8 cellular contexts compared by ENCODE assay signal in the genomic region with DNA sequence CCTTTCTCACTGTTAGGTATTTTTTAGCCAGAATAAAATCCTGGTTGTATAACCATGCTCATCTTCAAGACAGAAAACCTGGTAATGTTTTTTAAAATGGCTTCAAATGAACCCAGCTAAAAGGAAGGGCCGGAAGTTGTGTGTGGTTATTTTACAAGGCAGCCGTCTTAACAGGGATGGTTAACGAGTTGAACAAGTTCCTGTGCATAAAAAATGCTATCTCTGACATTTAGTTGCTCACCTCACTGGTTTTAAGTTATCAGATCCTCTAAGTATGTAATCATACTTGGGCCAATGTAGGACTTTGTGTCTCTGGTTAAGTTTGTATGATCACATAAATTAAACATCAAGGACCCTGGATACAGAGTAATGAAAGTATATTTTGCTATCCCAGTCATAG. TPM values are rescaled to one million over a fixed set of nuclear protein-coding genes. Genes with fewer than 3 reads are reported as not detected.
A peak's percentile ranks its signal among the peaks of the same experiment; 100 is the strongest.
DNase-seq lines count a peak whose midpoint lies in the region; ATAC-seq and TF ChIP-seq lines count a peak whose summit lies in the region.

No MANE protein-coding gene starts in this region.

- H3K4me3 ChIP-seq in SK-N-SH (ENCODE audit: low read depth in 2 of 2, low read length in 1 of 2) (peak overlapping the region; percentile 75 to 90; a peak in 2 of 4 replicates), breast epithelium (peak overlapping the region in 2 of 3 donors; percentile 81 to 91)

- intact Hi-C loops in breast epithelium (cut with DNase I; ENCODE audit: low total_unique reads) = loop anchor here (10.0 kb wide), 1 partner anchor 1519 kb away; a partner anchor contains a TSS

- WGBS in SK-N-SH (ENCODE audit: low lambda C conversion rate) = 89% methylated on average over 3 of the region's 3 CpGs

- H3K4me1 Mint-ChIP-seq in naive B cell = peaks cover 20 to 47% (median 45%) of the 10 kb centered on the region in 3 donors

- peak overlapping the region; percentile 94 to 99 (median 98) for H3K27ac Mint-ChIP-seq in naive B cell

- H3K36me3 ChIP-seq in SK-N-SH (replicated peaks in 1 of 2; ENCODE audit: control insufficient read depth in 1 of 2, insufficient read depth in 2 of 2, low read length in 1 of 2) = peaks cover 0 to 5% of the 10 kb centered on the region in 2 experiments
- H3K36me3 ChIP-seq in breast epithelium = no peaks in the 10 kb centered on the region

- ATAC-seq in SK-N-SH treated with all-trans-retinoic acid at 6 μM for 48 hours (no peak), HG02870 (IDR thresholded peaks at IDR 0.05; ENCODE audit: unreplicated experiment) (peak; percentile 24), naive B cell (ENCODE audit: low read depth in 2 of 2) (peak; percentile 6 to 8), GM19324 (IDR thresholded peaks at IDR 0.05; ENCODE audit: low FRiP score, unreplicated experiment) (no peak)

- peak overlapping the region; percentile 91 to 99 (median 96) for H3K4me3 Mint-ChIP-seq in naive B cell

- H3K79me2 ChIP-seq in SK-N-SH (ENCODE audit: insufficient read depth) = peaks cover 66% of the 10 kb centered on the region

- TF ChIP-seq RAD21 in SK-N-SH (IDR thresholded peaks at IDR 0.05; ENCODE audit: low read length) = no peak

- no peaks in the 10 kb centered on the region for H3K27me3 Mint-ChIP-seq in naive B cell

- H3K36me3 Mint-ChIP-seq in naive B cell = no peaks in the 10 kb centered on the region

- TF ChIP-seq POLR2A in Raji (IDR thresholded peaks at IDR 0.05; ENCODE audit: insufficient read depth, low read depth, low read length) = 0 out of 2 replicates have a peak, but pooled peaks have one; percentile 12
- no peak for TF ChIP-seq POLR2A in breast epithelium (IDR thresholded peaks at IDR 0.05)

- H3F3A ChIP-seq in SK-N-SH (replicated peaks; ENCODE audit: insufficient read depth) = no peaks in the 10 kb centered on the region

- no peak for TF ChIP-seq CTCF in SK-N-SH (IDR thresholded peaks at IDR 0.05)
- TF ChIP-seq CTCF in breast epithelium (IDR thresholded peaks at IDR 0.05) = no peak

- CTCF ChIA-PET in SK-N-SH (lab: Yijun Ruan, JAX) = interaction anchor here (0.8 to 3.9 kb wide), 2 partner anchors 11 to 81 kb away, joined by 3 to 14 read pairs; no protein-coding TSS in a partner anchor

- peak overlapping the region; percentile 77 for H3K4me2 ChIP-seq in SK-N-SH

- H3K9me2 ChIP-seq in SK-N-SH = no peaks in the 10 kb centered on the region

- TF ChIP-seq EP300 in SK-N-SH (IDR thresholded peaks at IDR 0.05; ENCODE audit: borderline replicate concordance in 1 of 2, low read depth in 1 of 2, low read length in 1 of 2) = no peak

- H3K27me3 ChIP-seq in SK-N-SH (ENCODE audit: insufficient read depth) (no peaks in the 10 kb centered on the region), breast epithelium (no peaks in the 10 kb centered on the region)

- H3K27ac ChIP-seq in SK-N-SH (ENCODE audit: low read depth in 2 of 2, low read length in 1 of 2) (peak overlapping the region in 1 of 2 experiments; percentile 61; a peak in 1 of 4 replicates), breast epithelium (peak overlapping the region; percentile 6 to 96)

- POLR2A ChIA-PET in SK-N-SH (lab: Yijun Ruan, JAX) = interaction anchor here (0.5 to 0.7 kb wide), 2 partner anchors 165 to 1213 kb away, joined by 3 read pairs; no protein-coding TSS in a partner anchor

- peak overlapping the region; percentile 83; the same call in 1 of the 2 replicates for H3K9ac ChIP-seq in SK-N-SH

- H2AFZ ChIP-seq in SK-N-SH (ENCODE audit: low read depth) = no peak overlapping the region

- no peaks in the 10 kb centered on the region for H3K9me3 Mint-ChIP-seq in naive B cell

- H4K20me1 ChIP-seq in SK-N-SH (ENCODE audit: insufficient read depth) = peaks cover 33% of the 10 kb centered on the region; the same call in 1 of the 2 replicates

- H3K9me3 ChIP-seq in SK-N-SH (no peaks in the 10 kb centered on the region), breast epithelium (no peaks in the 10 kb centered on the region)

- peaks cover 5 to 8% of the 10 kb centered on the region in 2 experiments; a peak in 3 of 4 replicates for H3K4me1 ChIP-seq in SK-N-SH (ENCODE audit: control insufficient read depth in 1 of 2, insufficient read depth in 2 of 2, low read depth in 1 of 2, low read length in 1 of 2)
- peaks cover 0 to 5% of the 10 kb centered on the region in 2 donors for H3K4me1 ChIP-seq in breast epithelium

- DNase-seq in SK-N-SH = no peak
- no peak for DNase-seq in breast epithelium (ENCODE audit: low spot score in 2 of 2)
- peak; percentile 46 for DNase-seq in naive B cell
- no peak for DNase-seq in NCI-H226

TF ChIP-seq in SK-N-SH, 30 proteins besides CTCF, POLR2A, EP300 and RAD21 (continues in another document):
- no peak for TF ChIP-seq EZH2phosphoT487 (IDR thresholded peaks at IDR 0.05; ENCODE audit: borderline replicate concordance, low read depth)
- TF ChIP-seq TEAD4 (IDR thresholded peaks at IDR 0.05; ENCODE audit: borderline replicate concordance, insufficient read depth) = no peak
- no peak for TF ChIP-seq SMC3 (IDR thresholded peaks at IDR 0.05; ENCODE audit: low read depth, low read length)
- TF ChIP-seq JUND (IDR thresholded peaks at IDR 0.05) = no peak
- TF ChIP-seq, protein P1, sequence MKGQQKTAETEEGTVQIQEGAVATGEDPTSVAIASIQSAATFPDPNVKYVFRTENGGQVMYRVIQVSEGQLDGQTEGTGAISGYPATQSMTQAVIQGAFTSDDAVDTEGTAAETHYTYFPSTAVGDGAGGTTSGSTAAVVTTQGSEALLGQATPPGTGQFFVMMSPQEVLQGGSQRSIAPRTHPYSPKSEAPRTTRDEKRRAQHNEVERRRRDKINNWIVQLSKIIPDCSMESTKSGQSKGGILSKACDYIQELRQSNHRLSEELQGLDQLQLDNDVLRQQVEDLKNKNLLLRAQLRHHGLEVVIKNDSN (IDR thresholded peaks at IDR 0.05; ENCODE audit: borderline replicate concordance, low read depth) = no peak

TF ChIP-seq in SK-N-SH treated with all-trans-retinoic acid at 6 μM for 48 hours, 23 proteins besides CTCF, POLR2A, EP300 and RAD21 (continues in another document):
- TF ChIP-seq PPARA (CRISPR knock-in tag; IDR thresholded peaks at IDR 0.05; ENCODE audit: borderline replicate concordance) (no peak), ZC3H10 (CRISPR knock-in tag; IDR thresholded peaks at IDR 0.05) (no peak), GLIS3 (CRISPR knock-in tag; IDR thresholded peaks at IDR 0.05) (no peak), BACH2 (CRISPR knock-in tag; IDR thresholded peaks at IDR 0.05; ENCODE audit: borderline replicate concordance) (no peak), ZNF8 (CRISPR knock-in tag; IDR thresholded peaks at IDR 0.05) (no peak), RARB (CRISPR knock-in tag; IDR thresholded peaks at IDR 0.05) (no peak), ZNF70 (CRISPR knock-in tag; IDR thresholded peaks at IDR 0.05) (no peak), ARNTL (CRISPR knock-in tag; IDR thresholded peaks at IDR 0.05; ENCODE audit: borderline replicate concordance, low read depth) (no peak), ISL1 (CRISPR knock-in tag; IDR thresholded peaks at IDR 0.05) (no peak), TOX (CRISPR knock-in tag; IDR thresholded peaks at IDR 0.05; ENCODE audit: borderline replicate concordance) (no peak), ESRRG (CRISPR knock-in tag; IDR thresholded peaks at IDR 0.05) (no peak), OSR1 (CRISPR knock-in tag; IDR thresholded peaks at IDR 0.05) (no peak), ZFP30 (CRISPR knock-in tag; IDR thresholded peaks at IDR 0.05) (no peak), CSDC2 (CRISPR knock-in tag; IDR thresholded peaks at IDR 0.05) (no peak)
- TF ChIP-seq, protein P2, sequence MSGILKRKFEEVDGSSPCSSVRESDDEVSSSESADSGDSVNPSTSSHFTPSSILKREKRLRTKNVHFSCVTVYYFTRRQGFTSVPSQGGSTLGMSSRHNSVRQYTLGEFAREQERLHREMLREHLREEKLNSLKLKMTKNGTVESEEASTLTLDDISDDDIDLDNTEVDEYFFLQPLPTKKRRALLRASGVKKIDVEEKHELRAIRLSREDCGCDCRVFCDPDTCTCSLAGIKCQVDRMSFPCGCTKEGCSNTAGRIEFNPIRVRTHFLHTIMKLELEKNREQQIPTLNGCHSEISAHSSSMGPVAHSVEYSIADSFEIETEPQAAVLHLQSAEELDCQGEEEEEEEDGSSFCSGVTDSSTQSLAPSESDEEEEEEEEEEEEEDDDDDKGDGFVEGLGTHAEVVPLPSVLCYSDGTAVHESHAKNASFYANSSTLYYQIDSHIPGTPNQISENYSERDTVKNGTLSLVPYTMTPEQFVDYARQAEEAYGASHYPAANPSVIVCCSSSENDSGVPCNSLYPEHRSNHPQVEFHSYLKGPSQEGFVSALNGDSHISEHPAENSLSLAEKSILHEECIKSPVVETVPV (CRISPR knock-in tag; IDR thresholded peaks at IDR 0.05) = no peak
- TF ChIP-seq, protein P3, sequence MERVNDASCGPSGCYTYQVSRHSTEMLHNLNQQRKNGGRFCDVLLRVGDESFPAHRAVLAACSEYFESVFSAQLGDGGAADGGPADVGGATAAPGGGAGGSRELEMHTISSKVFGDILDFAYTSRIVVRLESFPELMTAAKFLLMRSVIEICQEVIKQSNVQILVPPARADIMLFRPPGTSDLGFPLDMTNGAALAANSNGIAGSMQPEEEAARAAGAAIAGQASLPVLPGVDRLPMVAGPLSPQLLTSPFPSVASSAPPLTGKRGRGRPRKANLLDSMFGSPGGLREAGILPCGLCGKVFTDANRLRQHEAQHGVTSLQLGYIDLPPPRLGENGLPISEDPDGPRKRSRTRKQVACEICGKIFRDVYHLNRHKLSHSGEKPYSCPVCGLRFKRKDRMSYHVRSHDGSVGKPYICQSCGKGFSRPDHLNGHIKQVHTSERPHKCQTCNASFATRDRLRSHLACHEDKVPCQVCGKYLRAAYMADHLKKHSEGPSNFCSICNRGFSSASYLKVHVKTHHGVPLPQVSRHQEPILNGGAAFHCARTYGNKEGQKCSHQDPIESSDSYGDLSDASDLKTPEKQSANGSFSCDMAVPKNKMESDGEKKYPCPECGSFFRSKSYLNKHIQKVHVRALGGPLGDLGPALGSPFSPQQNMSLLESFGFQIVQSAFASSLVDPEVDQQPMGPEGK (CRISPR knock-in tag; IDR thresholded peaks at IDR 0.05; ENCODE audit: borderline replicate concordance) = no peak

RNA-seq across cellular contexts. Expression of a gene that starts 2.1 kb away (rescaled TPM):
- polyA plus RNA-seq in SK-N-SH (2012; rRNA removed) (8.7 and 11.1 TPM in 2 replicates), naive B cell (ENCODE audit: low read depth in 6 of 6) (10 to 100 TPM; 21.4 to 41.7 (median 27.8) TPM)
- polyA plus RNA-seq in SK-N-SH (2012; cell fraction: cytosol; rRNA removed) = 13.5 and 16.8 TPM in 2 replicates
- 8.2 and 15.7 TPM in 2 replicates for polyA plus RNA-seq in SK-N-SH (2012; cell fraction: nucleus; rRNA removed)
- 10 to 100 TPM; 70.8 to 92.8 (median 77.3) TPM for total RNA-seq in breast epithelium

Comparison
In these comparisons a context has a peak if more than half of its experiments do, and no peak if none do; other contexts are left out.
1. ATAC-seq: peak in HG02870 (single experiment) and naive B cell (2 of 2); none in SK-N-SH treated with all-trans-retinoic acid at 6 μM for 48 hours (single experiment) and GM19324 (single experiment).